In genomic region chr14:92586966-92587365, GRCh38 we compare ENCODE assay signal across 1 cellular context.
TF ChIP-seq lines count a peak whose summit lies in the region.

No MANE protein-coding gene starts in this region.

TF ChIP-seq in SK-N-SH treated with all-trans-retinoic acid at 6 μM for 48 hours, 23 proteins besides CTCF, POLR2A, EP300 and RAD21 (continued from another document):
- TF ChIP-seq TSHZ2 (CRISPR knock-in tag; IDR thresholded peaks at IDR 0.05), result no peak
- TF ChIP-seq ZC3H10 (CRISPR knock-in tag; IDR thresholded peaks at IDR 0.05), result no peak
- TF ChIP-seq, protein P1, sequence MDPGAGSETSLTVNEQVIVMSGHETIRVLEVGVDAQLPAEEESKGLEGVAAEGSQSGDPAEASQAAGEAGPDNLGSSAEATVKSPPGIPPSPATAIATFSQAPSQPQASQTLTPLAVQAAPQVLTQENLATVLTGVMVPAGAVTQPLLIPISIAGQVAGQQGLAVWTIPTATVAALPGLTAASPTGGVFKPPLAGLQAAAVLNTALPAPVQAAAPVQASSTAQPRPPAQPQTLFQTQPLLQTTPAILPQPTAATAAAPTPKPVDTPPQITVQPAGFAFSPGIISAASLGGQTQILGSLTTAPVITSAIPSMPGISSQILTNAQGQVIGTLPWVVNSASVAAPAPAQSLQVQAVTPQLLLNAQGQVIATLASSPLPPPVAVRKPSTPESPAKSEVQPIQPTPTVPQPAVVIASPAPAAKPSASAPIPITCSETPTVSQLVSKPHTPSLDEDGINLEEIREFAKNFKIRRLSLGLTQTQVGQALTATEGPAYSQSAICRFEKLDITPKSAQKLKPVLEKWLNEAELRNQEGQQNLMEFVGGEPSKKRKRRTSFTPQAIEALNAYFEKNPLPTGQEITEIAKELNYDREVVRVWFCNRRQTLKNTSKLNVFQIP (CRISPR knock-in tag; IDR thresholded peaks at IDR 0.05; ENCODE audit: borderline replicate concordance, low read depth), result no peak
- TF ChIP-seq ARNTL (CRISPR knock-in tag; IDR thresholded peaks at IDR 0.05; ENCODE audit: borderline replicate concordance, low read depth), result no peak
- no peak for TF ChIP-seq OSR1 (CRISPR knock-in tag; IDR thresholded peaks at IDR 0.05)
- TF ChIP-seq SNAI2 (CRISPR knock-in tag; IDR thresholded peaks at IDR 0.05), result no peak
- no peak for TF ChIP-seq ESRRG (CRISPR knock-in tag; IDR thresholded peaks at IDR 0.05)
- no peak for TF ChIP-seq TCF4 (CRISPR knock-in tag; IDR thresholded peaks at IDR 0.05; ENCODE audit: borderline replicate concordance)
- TF ChIP-seq, protein P2, sequence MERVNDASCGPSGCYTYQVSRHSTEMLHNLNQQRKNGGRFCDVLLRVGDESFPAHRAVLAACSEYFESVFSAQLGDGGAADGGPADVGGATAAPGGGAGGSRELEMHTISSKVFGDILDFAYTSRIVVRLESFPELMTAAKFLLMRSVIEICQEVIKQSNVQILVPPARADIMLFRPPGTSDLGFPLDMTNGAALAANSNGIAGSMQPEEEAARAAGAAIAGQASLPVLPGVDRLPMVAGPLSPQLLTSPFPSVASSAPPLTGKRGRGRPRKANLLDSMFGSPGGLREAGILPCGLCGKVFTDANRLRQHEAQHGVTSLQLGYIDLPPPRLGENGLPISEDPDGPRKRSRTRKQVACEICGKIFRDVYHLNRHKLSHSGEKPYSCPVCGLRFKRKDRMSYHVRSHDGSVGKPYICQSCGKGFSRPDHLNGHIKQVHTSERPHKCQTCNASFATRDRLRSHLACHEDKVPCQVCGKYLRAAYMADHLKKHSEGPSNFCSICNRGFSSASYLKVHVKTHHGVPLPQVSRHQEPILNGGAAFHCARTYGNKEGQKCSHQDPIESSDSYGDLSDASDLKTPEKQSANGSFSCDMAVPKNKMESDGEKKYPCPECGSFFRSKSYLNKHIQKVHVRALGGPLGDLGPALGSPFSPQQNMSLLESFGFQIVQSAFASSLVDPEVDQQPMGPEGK (CRISPR knock-in tag; IDR thresholded peaks at IDR 0.05; ENCODE audit: borderline replicate concordance), result no peak
- no peak for TF ChIP-seq ZNF70 (CRISPR knock-in tag; IDR thresholded peaks at IDR 0.05)
- TF ChIP-seq ZFP3 (CRISPR knock-in tag; IDR thresholded peaks at IDR 0.05), result no peak
- no peak for TF ChIP-seq ZNF8 (CRISPR knock-in tag; IDR thresholded peaks at IDR 0.05)
